ENCODE assay signal across 21 cellular contexts in the genomic region with DNA sequence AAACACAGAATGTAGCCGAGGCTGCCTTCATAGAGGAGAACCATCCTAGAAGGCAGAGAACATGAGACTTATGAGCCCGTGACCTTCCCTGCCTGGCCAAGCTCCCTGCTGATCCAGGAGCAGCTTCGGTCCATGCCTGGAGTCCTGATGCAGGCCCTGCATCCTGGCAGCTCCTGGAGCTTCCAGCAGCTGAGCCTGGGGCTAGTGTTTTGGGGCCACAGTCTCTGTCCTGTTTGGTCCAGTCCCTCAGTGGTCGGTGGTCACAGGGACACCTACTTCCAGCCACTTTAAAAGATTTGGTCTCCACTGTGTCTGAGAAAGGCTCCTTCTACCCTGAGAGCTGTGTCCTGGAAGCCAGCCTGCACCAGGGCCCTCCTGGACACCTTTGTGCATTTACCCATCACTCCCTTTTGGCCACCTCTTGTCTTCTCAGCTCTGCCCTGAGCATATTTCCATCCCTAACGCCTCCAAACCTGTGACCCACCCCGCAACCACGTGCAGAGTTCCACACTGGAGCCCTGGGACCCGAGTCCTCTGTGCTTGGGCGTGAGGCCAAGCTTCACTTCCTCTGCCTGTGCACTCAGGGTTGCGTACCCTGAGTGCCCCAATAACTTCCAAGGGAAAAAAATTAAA.
DNase-seq lines count a peak whose midpoint lies in the region; ATAC-seq lines count a peak whose summit lies in the region.
"Had no signal": no experiment of that assay in that cellular context is flagged by ENCODE, and none has a peak within 500 bp of the region (broad histone marks: within the 10 kb centered on the region; RNA-seq: fewer than 3 reads in every experiment).

No MANE protein-coding gene starts in this region.

- no peak overlapping the region for H3K9ac ChIP-seq in BLaER1

- H3K9me3 Mint-ChIP-seq in activated T-helper 1 cell treated with anti-CD3 and anti-CD28 coated beads, Interleukin-12 subunit alpha, Interleukin-12 subunit beta, Interleukin-2, Interleukin-4 antibody, amounts not matched to agents 30 ng/mL and 10 ng/mL and 1 ng/mL, durations not matched to agents 14 hours and 24 hours and 36 hours = no peaks in the 10 kb centered on the region
- no peaks in the 10 kb centered on the region for H3K9me3 Mint-ChIP-seq in activated naive CD4-positive, alpha-beta T cell treated with anti-CD3 and anti-CD28 coated beads, Interleukin-2, amount 10 ng/mL, durations not matched to agents 7 days and 5 days
- H3K9me3 Mint-ChIP-seq: CD4-positive, alpha-beta memory T cell; dendritic cell treated with granulocyte-macrophage colony-stimulating factor and Interleukin-4, amounts not matched to agents 40 ng/mL and 50 ng/mL, for 4 days; HFFc6; mesothelial cell of epicardium; natural killer cell had no signal

- DNase-seq in activated CD8-positive, alpha-beta memory T cell treated with anti-CD3 and anti-CD28 coated beads, Interleukin-2, amount 50 U/mL, for 48 hours = peak; percentile 12
- DNase-seq in medulla oblongata (ENCODE audit: extremely low spot score) = peak; percentile 17
- peak; percentile 16 for DNase-seq in stimulated activated CD8-positive, alpha-beta memory T cell treated with anti-CD3 and anti-CD28 coated beads, Interleukin-4, amount 100 ng/mL, for 48 hours
- no peak for DNase-seq in activated T-helper 1 cell treated with anti-CD3 and anti-CD28 coated beads, Interleukin-12 subunit alpha, Interleukin-12 subunit beta, Interleukin-2, Interleukin-4 antibody, amounts not matched to agents 30 ng/mL and 10 ng/mL and 1 ng/mL, durations not matched to agents 14 hours and 24 hours and 36 hours (ENCODE audit: low spot score)
- DNase-seq in activated naive CD4-positive, alpha-beta T cell treated with anti-CD3 and anti-CD28 coated beads, Interleukin-2, amount 10 ng/mL, durations not matched to agents 7 days and 5 days = no peak
- no peak for DNase-seq in AG08395 (ENCODE audit: low spot score)
- DNase-seq: activated CD4-positive, alpha-beta T cell treated with anti-CD3 and anti-CD28 coated beads for 1 hour; activated gamma-delta T cell treated with Interleukin-2 at 50 U/mL for 16 hours; CD4-positive, alpha-beta memory T cell; foreskin melanocyte; HFFc6; natural killer cell; NCI-H146; NCI-H526 treated with DMSO at 0.1 percent for 48 hours; small intestine; SW 1271 had no signal

- intact Hi-C loops in activated T-helper 1 cell treated with anti-CD3 and anti-CD28 coated beads, Interleukin-12 subunit alpha, Interleukin-12 subunit beta, Interleukin-2, Interleukin-4 antibody, amounts not matched to agents 30 ng/mL and 10 ng/mL and 1 ng/mL, durations not matched to agents 14 hours and 24 hours and 36 hours (cut with micrococcal nuclease) = no loop called here

- no peaks in the 10 kb centered on the region for H3K9me3 ChIP-seq in BLaER1
- H3K9me3 ChIP-seq: adrenal gland had no signal

- peaks cover 21% of the 10 kb centered on the region for H3K27me3 ChIP-seq in BLaER1
- H3K27me3 ChIP-seq: adrenal gland had no signal

- peak overlapping the region; percentile 82 for H3K4me2 ChIP-seq in BLaER1

- peaks cover 5% of the 10 kb centered on the region; the same call in 1 of the 2 replicates for H4K20me1 ChIP-seq in BLaER1

- H3K4me3 Mint-ChIP-seq in activated T-helper 1 cell treated with anti-CD3 and anti-CD28 coated beads, Interleukin-12 subunit alpha, Interleukin-12 subunit beta, Interleukin-2, Interleukin-4 antibody, amounts not matched to agents 30 ng/mL and 10 ng/mL and 1 ng/mL, durations not matched to agents 14 hours and 24 hours and 36 hours = no peak overlapping the region
- no peak overlapping the region for H3K4me3 Mint-ChIP-seq in activated naive CD4-positive, alpha-beta T cell treated with anti-CD3 and anti-CD28 coated beads, Interleukin-2, amount 10 ng/mL, durations not matched to agents 7 days and 5 days
- H3K4me3 Mint-ChIP-seq: CD4-positive, alpha-beta memory T cell; dendritic cell treated with granulocyte-macrophage colony-stimulating factor and Interleukin-4, amounts not matched to agents 40 ng/mL and 50 ng/mL, for 4 days; HFFc6; mesothelial cell of epicardium; natural killer cell had no signal

- H3K36me3 ChIP-seq in BLaER1 = no peaks in the 10 kb centered on the region
- H3K36me3 ChIP-seq: adrenal gland had no signal

- no peak overlapping the region for H3K27ac ChIP-seq in BLaER1

- no peaks in the 10 kb centered on the region for H3K36me3 Mint-ChIP-seq in activated T-helper 1 cell treated with anti-CD3 and anti-CD28 coated beads, Interleukin-12 subunit alpha, Interleukin-12 subunit beta, Interleukin-2, Interleukin-4 antibody, amounts not matched to agents 30 ng/mL and 10 ng/mL and 1 ng/mL, durations not matched to agents 14 hours and 24 hours and 36 hours (ENCODE audit: low read depth)
- H3K36me3 Mint-ChIP-seq in activated naive CD4-positive, alpha-beta T cell treated with anti-CD3 and anti-CD28 coated beads, Interleukin-2, amount 10 ng/mL, durations not matched to agents 7 days and 5 days = no peaks in the 10 kb centered on the region
- H3K36me3 Mint-ChIP-seq: CD4-positive, alpha-beta memory T cell; mesothelial cell of epicardium; natural killer cell had no signal

- ATAC-seq in esophagus mucosa = no peak
- ATAC-seq: natural killer cell had no signal

- CTCF ChIA-PET in activated naive CD4-positive, alpha-beta T cell treated with anti-CD3 and anti-CD28 coated beads, Interleukin-2, amount 10 ng/mL, durations not matched to agents 7 days and 5 days (lab: Charles Lee) = no interaction called here

- no peaks in the 10 kb centered on the region for H3K4me1 Mint-ChIP-seq in activated T-helper 1 cell treated with anti-CD3 and anti-CD28 coated beads, Interleukin-12 subunit alpha, Interleukin-12 subunit beta, Interleukin-2, Interleukin-4 antibody, amounts not matched to agents 30 ng/mL and 10 ng/mL and 1 ng/mL, durations not matched to agents 14 hours and 24 hours and 36 hours (ENCODE audit: low read depth)
- peaks cover 7% of the 10 kb centered on the region for H3K4me1 Mint-ChIP-seq in activated naive CD4-positive, alpha-beta T cell treated with anti-CD3 and anti-CD28 coated beads, Interleukin-2, amount 10 ng/mL, durations not matched to agents 7 days and 5 days

- H3K4me1 ChIP-seq in BLaER1 = peaks cover 35% of the 10 kb centered on the region

- peaks cover 13% of the 10 kb centered on the region for H3K27me3 Mint-ChIP-seq in activated T-helper 1 cell treated with anti-CD3 and anti-CD28 coated beads, Interleukin-12 subunit alpha, Interleukin-12 subunit beta, Interleukin-2, Interleukin-4 antibody, amounts not matched to agents 30 ng/mL and 10 ng/mL and 1 ng/mL, durations not matched to agents 14 hours and 24 hours and 36 hours (ENCODE audit: insufficient read depth)
- peaks cover 56% of the 10 kb centered on the region for H3K27me3 Mint-ChIP-seq in activated naive CD4-positive, alpha-beta T cell treated with anti-CD3 and anti-CD28 coated beads, Interleukin-2, amount 10 ng/mL, durations not matched to agents 7 days and 5 days

- H3K4me3 ChIP-seq in BLaER1 = no peak overlapping the region
- H3K4me3 ChIP-seq: adrenal gland had no signal

- H3K27ac Mint-ChIP-seq in activated T-helper 1 cell treated with anti-CD3 and anti-CD28 coated beads, Interleukin-12 subunit alpha, Interleukin-12 subunit beta, Interleukin-2, Interleukin-4 antibody, amounts not matched to agents 30 ng/mL and 10 ng/mL and 1 ng/mL, durations not matched to agents 14 hours and 24 hours and 36 hours = no peak overlapping the region
- no peak overlapping the region for H3K27ac Mint-ChIP-seq in activated naive CD4-positive, alpha-beta T cell treated with anti-CD3 and anti-CD28 coated beads, Interleukin-2, amount 10 ng/mL, durations not matched to agents 7 days and 5 days
- H3K27ac Mint-ChIP-seq: CD4-positive, alpha-beta memory T cell; dendritic cell treated with granulocyte-macrophage colony-stimulating factor and Interleukin-4, amounts not matched to agents 40 ng/mL and 50 ng/mL, for 4 days; HFFc6; mesothelial cell of epicardium; natural killer cell had no signal

Comparison
In these comparisons a context has a peak if more than half of its experiments do, and no peak if none do; other contexts are left out.
1. DNase-seq: peak in activated CD8-positive, alpha-beta memory T cell treated with anti-CD3 and anti-CD28 coated beads, Interleukin-2, amount 50 U/mL, for 48 hours (single experiment), medulla oblongata (single experiment) and stimulated activated CD8-positive, alpha-beta memory T cell treated with anti-CD3 and anti-CD28 coated beads, Interleukin-4, amount 100 ng/mL, for 48 hours (single experiment); none in activated T-helper 1 cell treated with anti-CD3 and anti-CD28 coated beads, Interleukin-12 subunit alpha, Interleukin-12 subunit beta, Interleukin-2, Interleukin-4 antibody, amounts not matched to agents 30 ng/mL and 10 ng/mL and 1 ng/mL, durations not matched to agents 14 hours and 24 hours and 36 hours (single experiment), activated naive CD4-positive, alpha-beta T cell treated with anti-CD3 and anti-CD28 coated beads, Interleukin-2, amount 10 ng/mL, durations not matched to agents 7 days and 5 days (single experiment) and AG08395 (single experiment).